In genomic region chr4:87235020-87235671, GRCh38 we compare ENCODE assay signal across 8 cellular contexts. TPM values are rescaled to one million over a fixed set of nuclear protein-coding genes. Genes with fewer than 3 reads are reported as not detected.
DNase-seq lines count a peak whose midpoint lies in the region; ATAC-seq, FAIRE-seq and TF ChIP-seq lines count a peak whose summit lies in the region.

No MANE protein-coding gene starts in this region.

- H3K4me2 ChIP-seq in HepG2 (ENCODE audit: low read depth, low read length) = peak overlapping the region; percentile 77

- TF ChIP-seq POLR2A in HepG2 (IDR thresholded peaks at IDR 0.05; ENCODE audit: insufficient read depth in 1 of 2, low read depth in 2 of 2, low read length in 2 of 2) (no peak), right lobe of liver (IDR thresholded peaks at IDR 0.05) (no peak), vagina (IDR thresholded peaks at IDR 0.05) (no peak)

- WGBS in HepG2 (ENCODE audit: low lambda C conversion rate) = 2% methylated on average over 4 of the region's 4 CpGs
- 26% methylated on average over 4 of the region's 4 CpGs for WGBS in right lobe of liver (ENCODE audit: insufficient coverage, low coverage, low lambda C conversion rate, missing lambda C conversion rate)

- H3K79me2 ChIP-seq in HepG2 (ENCODE audit: insufficient read depth, low read length) = no peaks in the 10 kb centered on the region

- CTCF ChIA-PET in HepG2 (lab: Yijun Ruan, JAX; ENCODE audit: low intra/inter-chr PET ratio, low total read pairs) = interaction anchor here (2.4 kb wide), 1 partner anchor 84 kb away, joined by 22 read pairs; no protein-coding TSS in a partner anchor

- peak overlapping the region in 2 of 3 experiments; percentile 58 to 69; a peak in 4 of 6 replicates for H3K4me3 ChIP-seq in HepG2 (replicated peaks in 1 of 3; ENCODE audit: insufficient read depth in 1 of 3, low read depth in 2 of 3, low read length in 3 of 3)
- peak overlapping the region in 1 of 3 donors; percentile 57 for H3K4me3 ChIP-seq in right lobe of liver
- H3K4me3 ChIP-seq in astrocyte of the cerebellum (ENCODE audit: low read depth, low read length) = peak overlapping the region; percentile 39
- peak overlapping the region; percentile 34 to 39 for H3K4me3 ChIP-seq in vagina

- H3K27ac Mint-ChIP-seq in memory B cell = no peak overlapping the region

- H3K36me3 ChIP-seq in HepG2 (replicated peaks in 1 of 2; ENCODE audit: control insufficient read depth in 1 of 2, insufficient read depth in 2 of 2, low read length in 2 of 2) (no peaks in the 10 kb centered on the region), right lobe of liver (no peaks in the 10 kb centered on the region), vagina (no peaks in the 10 kb centered on the region)

- in situ Hi-C loops in HepG2 (cut with HindIII; ENCODE audit: extremely low pct_ligation_motif_present, low pct_unique_long_range_greater_than_20kb) = loop anchor here (10.0 kb wide), 2 partner anchors 310 to 340 kb away; partner anchors contain the start of gene C4orf36
- in situ Hi-C loops in astrocyte of the cerebellum (cut with HindIII; ENCODE audit: low sequenced_read_pairs) = loop anchor here (5.0 kb wide), 1 partner anchor 88 kb away; no protein-coding TSS in a partner anchor

- TF ChIP-seq RAD21 in HepG2 (CRISPR knock-in tag; IDR thresholded peaks at IDR 0.05) = no peak

- H3K27me3 ChIP-seq in HepG2 (ENCODE audit: control insufficient read depth in 1 of 2, insufficient read depth in 2 of 2, low read length in 2 of 2) = peaks cover 0 to 2% of the 10 kb centered on the region in 2 experiments; a peak in 1 of 5 replicates
- no peaks in the 10 kb centered on the region for H3K27me3 ChIP-seq in right lobe of liver
- no peaks in the 10 kb centered on the region for H3K27me3 ChIP-seq in vagina

- POLR2A ChIA-PET in HepG2 (lab: Yijun Ruan, JAX) = no interaction called here

- H3K27me3 Mint-ChIP-seq in memory B cell = peaks cover 3% of the 10 kb centered on the region

- H3K9me3 ChIP-seq in HepG2 (ENCODE audit: low read length) = no peaks in the 10 kb centered on the region
- H3K9me3 ChIP-seq in right lobe of liver = no peaks in the 10 kb centered on the region
- no peaks in the 10 kb centered on the region for H3K9me3 ChIP-seq in vagina

- peaks cover 20% of the 10 kb centered on the region for H3K4me1 ChIP-seq in HepG2 (ENCODE audit: insufficient read depth, low read length)
- H3K4me1 ChIP-seq in right lobe of liver = no peaks in the 10 kb centered on the region
- H3K4me1 ChIP-seq in vagina = peaks cover 3% of the 10 kb centered on the region

- TF ChIP-seq EP300 in HepG2 (IDR thresholded peaks at IDR 0.05; ENCODE audit: low read depth in 2 of 2, low read length in 2 of 2) (no peak), HepG2 (CRISPR knock-in tag; IDR thresholded peaks at IDR 0.05; ENCODE audit: borderline replicate concordance) (no peak)

- ATAC-seq in HepG2 = peak; percentile 46
- no peak for ATAC-seq in right lobe of liver
- no peak for ATAC-seq in memory B cell (ENCODE audit: low read depth)
- no peak for ATAC-seq in HG02610 (IDR thresholded peaks at IDR 0.05; ENCODE audit: unreplicated experiment)

- peak overlapping the region; percentile 48 for H2AFZ ChIP-seq in HepG2 (ENCODE audit: low read length)

- intact Hi-C loops in HepG2 (cut with micrococcal nuclease; ENCODE audit: unreplicated experiment) (loop anchor here (1.0 kb wide), 1 partner anchor 85 kb away; no protein-coding TSS in a partner anchor), right lobe of liver (cut with DNase I) (loop anchor here in 1 of 2 donors (10.0 kb wide), 1 partner anchor 80 kb away; no protein-coding TSS in a partner anchor), vagina (cut with DNase I) (loop anchor here (10.0 kb wide), 1 partner anchor 70 kb away; no protein-coding TSS in a partner anchor)

- H4K20me1 ChIP-seq in HepG2 (ENCODE audit: insufficient read depth, low read length) = no peaks in the 10 kb centered on the region

- H3K27ac ChIP-seq in HepG2 (ENCODE audit: extremely low read length, insufficient read depth, low read length) (no peak overlapping the region), right lobe of liver (no peak overlapping the region), vagina (peak overlapping the region; percentile 57)

- H3K36me3 Mint-ChIP-seq in memory B cell = no peaks in the 10 kb centered on the region

- FAIRE-seq in HepG2 (lab: Jason Lieb, UNC) = no peak

- TF ChIP-seq CTCF in HepG2 (CRISPR knock-in tag; IDR thresholded peaks at IDR 0.05) (no peak), right lobe of liver (IDR thresholded peaks at IDR 0.05) (no peak), astrocyte of the cerebellum (IDR thresholded peaks at IDR 0.05; ENCODE audit: low read depth, low read length, missing control alignments) (no peak), vagina (IDR thresholded peaks at IDR 0.05) (no peak)

- BruUV-seq in HepG2 (replicated peaks; lab: Mats Ljungman, UMichigan) = no TSS peak

- H3K4me1 Mint-ChIP-seq in memory B cell = no peaks in the 10 kb centered on the region

- no peak overlapping the region for H3K9ac ChIP-seq in HepG2 (ENCODE audit: insufficient read depth, low read depth, low read length)

- DNase-seq in HepG2 (ENCODE audit: low spot score) (no peak), right lobe of liver (no peak), astrocyte of the cerebellum (ENCODE audit: low read depth) (no peak), memory B cell (ENCODE audit: low spot score in 2 of 2) (no peak), vagina (ENCODE audit: extremely low spot score in 2 of 2) (no peak), NCI-H1105 treated with DMSO at 0.1 percent for 48 hours (lab: John Stamatoyannopoulos, UW) (no peak), CD1c-positive myeloid dendritic cell (ENCODE audit: extremely low spot score) (no peak)

- no peaks in the 10 kb centered on the region for H3K9me3 Mint-ChIP-seq in memory B cell

- peak overlapping the region; percentile 8 for H3K4me3 Mint-ChIP-seq in memory B cell

TF ChIP-seq in HepG2, 621 proteins besides CTCF, POLR2A, EP300 and RAD21 (continues in another document):
- TF ChIP-seq KLF11 (CRISPR knock-in tag; IDR thresholded peaks at IDR 0.05) (no peak), DNMT3B (CRISPR knock-in tag; conservative IDR thresholded peaks at IDR 0.05) (no peak), MAFF (IDR thresholded peaks at IDR 0.05; ENCODE audit: low read depth, low read length) (no peak), MIER3 (CRISPR knock-in tag; IDR thresholded peaks at IDR 0.05; ENCODE audit: borderline replicate concordance) (no peak), ZNF776 (CRISPR knock-in tag; IDR thresholded peaks at IDR 0.05) (no peak), NAIF1 (CRISPR knock-in tag; IDR thresholded peaks at IDR 0.05; ENCODE audit: borderline replicate concordance) (no peak), RARA (CRISPR knock-in tag; IDR thresholded peaks at IDR 0.05) (no peak), CBX5 (CRISPR knock-in tag; IDR thresholded peaks at IDR 0.05; ENCODE audit: borderline replicate concordance) (no peak), ZNF768 (CRISPR knock-in tag; IDR thresholded peaks at IDR 0.05) (no peak), ZNF230 (CRISPR knock-in tag; IDR thresholded peaks at IDR 0.05) (no peak), SYNCRIP (IDR thresholded peaks at IDR 0.05; ENCODE audit: insufficient read depth, low read depth, low read length) (no peak), ZNF773 (CRISPR knock-in tag; IDR thresholded peaks at IDR 0.05; ENCODE audit: borderline replicate concordance) (no peak), IRX3 (CRISPR knock-in tag; IDR thresholded peaks at IDR 0.05; ENCODE audit: borderline replicate concordance, low read depth) (no peak)
- TF ChIP-seq, protein P1, sequence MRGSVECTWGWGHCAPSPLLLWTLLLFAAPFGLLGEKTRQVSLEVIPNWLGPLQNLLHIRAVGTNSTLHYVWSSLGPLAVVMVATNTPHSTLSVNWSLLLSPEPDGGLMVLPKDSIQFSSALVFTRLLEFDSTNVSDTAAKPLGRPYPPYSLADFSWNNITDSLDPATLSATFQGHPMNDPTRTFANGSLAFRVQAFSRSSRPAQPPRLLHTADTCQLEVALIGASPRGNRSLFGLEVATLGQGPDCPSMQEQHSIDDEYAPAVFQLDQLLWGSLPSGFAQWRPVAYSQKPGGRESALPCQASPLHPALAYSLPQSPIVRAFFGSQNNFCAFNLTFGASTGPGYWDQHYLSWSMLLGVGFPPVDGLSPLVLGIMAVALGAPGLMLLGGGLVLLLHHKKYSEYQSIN (CRISPR knock-in tag; IDR thresholded peaks at IDR 0.05; ENCODE audit: borderline replicate concordance) = no peak

RNA-seq across cellular contexts. Expression of gene KLHL8, which starts 14.7 kb away (rescaled TPM):
- total RNA-seq in HepG2 (2016; rRNA removed; fragmentation: Illumina TruSeq; extraction: Trizol) (11.7 and 18.4 TPM in 2 replicates), right lobe of liver (1 to 10 TPM; 5.5 to 9.6 (median 7.2) TPM), vagina (9.1 TPM)
- 29.5 and 30.8 TPM in 2 replicates for total RNA-seq in HepG2 (2016; cell fraction: cytosol; rRNA removed; fragmentation: Illumina TruSeq; extraction: Trizol; ENCODE audit: low read depth)
- 12.4 and 16.0 TPM in 2 replicates for total RNA-seq in HepG2 (2016; cell fraction: insoluble cytoplasmic fraction; rRNA removed; fragmentation: Illumina TruSeq; extraction: Trizol)
- total RNA-seq in HepG2 (2016; cell fraction: membrane; rRNA removed; fragmentation: Illumina TruSeq; extraction: Trizol) = 21.3 and 27.0 TPM in 2 replicates
- 10.2 and 11.7 TPM in 2 replicates for total RNA-seq in HepG2 (2016; cell fraction: nucleus; rRNA removed; fragmentation: Illumina TruSeq; extraction: Trizol)
- polyA plus RNA-seq in HepG2 (2011; rRNA removed) = 2.6 and 2.8 TPM in 2 replicates
- polyA plus RNA-seq in HepG2 (2011; cell fraction: cytosol; rRNA removed) = 1.7 and 3.5 TPM in 2 replicates
- 1.6 TPM in 2 replicates for polyA plus RNA-seq in HepG2 (2011; cell fraction: nucleus; rRNA removed)
- 7.8 and 8.3 TPM in 2 replicates for polyA plus RNA-seq in HepG2 (2012)
- 0.57 and 0.74 TPM in 2 replicates for polyA plus RNA-seq in HepG2 (2016; cell fraction: cytosol; fragmentation: Illumina TruSeq; extraction: Trizol; ENCODE audit: low read depth)
- 13.1 and 14.9 TPM in 2 replicates for polyA plus RNA-seq in HepG2 (2016; cell fraction: insoluble cytoplasmic fraction; fragmentation: Illumina TruSeq; extraction: Trizol; ENCODE audit: low read depth)
- polyA plus RNA-seq in HepG2 (2016; cell fraction: membrane; fragmentation: Illumina TruSeq; extraction: Trizol; ENCODE audit: low read depth) = 2.8 and 3.1 TPM in 2 replicates
- 6.6 and 6.7 TPM in 2 replicates for polyA plus RNA-seq in HepG2 (2016; cell fraction: nucleus; fragmentation: Illumina TruSeq; extraction: Trizol; ENCODE audit: insufficient read depth, low read depth)
- 6.6 and 12.6 TPM in 2 replicates for polyA minus RNA-seq in HepG2 (2011; rRNA and poly(A)+ RNA removed; ENCODE audit: low replicate concordance)
- polyA minus RNA-seq in HepG2 (2011; cell fraction: cytosol; rRNA and poly(A)+ RNA removed) = 8.1 and 10.3 TPM in 2 replicates
- 12.7 and 12.9 TPM in 2 replicates for polyA minus RNA-seq in HepG2 (2011; cell fraction: nucleus; rRNA and poly(A)+ RNA removed)
